Comparison of ENCODE assay signal across 8 cellular contexts in the genomic region with DNA sequence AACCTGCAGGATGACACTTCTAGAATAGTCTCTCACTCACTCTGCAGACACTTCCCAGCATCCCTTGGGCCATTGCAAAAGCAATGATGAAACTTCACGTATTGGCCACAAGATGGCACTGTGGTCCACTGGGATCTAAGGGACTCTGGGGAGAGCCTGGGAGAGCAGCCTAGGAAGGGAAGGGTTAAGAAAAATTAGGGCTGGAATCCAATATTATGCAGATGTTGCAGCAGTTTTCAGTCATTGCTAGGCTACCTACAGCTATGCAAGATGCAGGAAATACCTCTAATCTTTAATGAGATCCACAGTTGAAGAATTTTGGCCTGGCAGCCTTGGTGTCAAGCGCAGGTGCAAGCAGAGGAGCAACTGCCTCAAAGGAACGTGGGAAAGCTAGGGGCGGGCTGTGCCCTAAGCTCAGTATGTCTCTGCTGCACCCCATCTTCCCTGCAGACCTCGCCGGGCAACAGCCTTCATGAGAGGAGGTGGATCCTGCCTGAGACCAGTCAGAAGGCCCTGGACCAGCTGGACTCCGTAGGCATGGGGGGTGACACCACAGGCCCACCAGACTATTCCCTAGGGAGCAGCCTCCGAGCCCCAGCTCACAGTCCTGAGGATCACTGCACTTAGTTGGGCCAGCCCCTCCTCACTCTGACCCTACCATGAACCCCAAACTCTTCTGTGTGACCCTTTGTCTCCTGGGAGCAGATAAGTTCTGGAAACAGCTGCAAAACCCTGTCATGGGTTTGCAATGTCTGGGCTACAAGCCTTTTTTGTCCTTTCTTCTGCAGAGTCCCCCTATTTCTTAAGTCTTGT.
DNase-seq lines count a peak whose midpoint lies in the region; ATAC-seq and TF ChIP-seq lines count a peak whose summit lies in the region.

No MANE protein-coding gene starts in this region.

- no peaks in the 10 kb centered on the region for H3K27me3 Mint-ChIP-seq in nephron (ENCODE audit: low read depth)

- H3K4me3 Mint-ChIP-seq in nephron = no peak overlapping the region

- TF ChIP-seq CTCF in GM12873 (IDR thresholded peaks at IDR 0.05; ENCODE audit: insufficient read depth, low read depth, low read length, missing control alignments) = peak; percentile 84
- peak; percentile 75 for TF ChIP-seq CTCF in WERI-Rb-1 (IDR thresholded peaks at IDR 0.05; ENCODE audit: low read depth, low read length)
- peak; percentile 45 to 51 (median 49) for TF ChIP-seq CTCF in nephron (IDR thresholded peaks at IDR 0.05; ENCODE audit: unreplicated experiment in 3 of 3)

- H3K4me1 ChIP-seq in effector memory CD4-positive, alpha-beta T cell (ENCODE audit: control insufficient read depth, insufficient read depth, low read length, poor library complexity, severe bottlenecking) = peaks cover 9% of the 10 kb centered on the region

- H3K27me3 ChIP-seq in WERI-Rb-1 (ENCODE audit: insufficient read depth, low read depth, severe bottlenecking) = no peaks in the 10 kb centered on the region
- H3K27me3 ChIP-seq in effector memory CD4-positive, alpha-beta T cell (replicated peaks; ENCODE audit: control insufficient read depth, insufficient read depth, low read length, poor library complexity, severe bottlenecking) = no peaks in the 10 kb centered on the region

- H3K4me1 Mint-ChIP-seq in nephron = peaks cover 30% of the 10 kb centered on the region

- no peaks in the 10 kb centered on the region for H3K36me3 Mint-ChIP-seq in nephron (ENCODE audit: low read depth)

- no peaks in the 10 kb centered on the region for H3K36me3 ChIP-seq in WERI-Rb-1
- no peaks in the 10 kb centered on the region for H3K36me3 ChIP-seq in effector memory CD4-positive, alpha-beta T cell (ENCODE audit: control insufficient read depth, insufficient read depth, low read length)

- in situ Hi-C loops in ACHN (cut with HindIII; ENCODE audit: low pct_ligation_motif_present, low pct_unique_long_range_greater_than_20kb, low sequenced_read_pairs) = no loop called here

- H3K27ac ChIP-seq in WERI-Rb-1 = no peak overlapping the region
- H3K27ac ChIP-seq in epithelial cell of prostate = peak overlapping the region; percentile 80
- no peak overlapping the region for H3K27ac ChIP-seq in effector memory CD4-positive, alpha-beta T cell (ENCODE audit: insufficient read depth, low read length, poor library complexity, severe bottlenecking)

- ATAC-seq in HG02623 (IDR thresholded peaks at IDR 0.05; ENCODE audit: unreplicated experiment) = peak; percentile 88

- no peak overlapping the region for H3K4me3 ChIP-seq in WERI-Rb-1 (ENCODE audit: low read depth, low read length)
- H3K4me3 ChIP-seq in effector memory CD4-positive, alpha-beta T cell (ENCODE audit: insufficient read depth, low read depth, low read length, poor library complexity, severe bottlenecking) = no peak overlapping the region

- H3K27ac Mint-ChIP-seq in nephron = no peak overlapping the region

- H3K9me3 ChIP-seq in WERI-Rb-1 (ENCODE audit: severe bottlenecking) = no peaks in the 10 kb centered on the region
- H3K9me3 ChIP-seq in effector memory CD4-positive, alpha-beta T cell (ENCODE audit: control insufficient read depth, low read length) = no peaks in the 10 kb centered on the region

- H3K9me3 Mint-ChIP-seq in nephron = no peaks in the 10 kb centered on the region

- DNase-seq in ACHN (peak; percentile 76), NCI-H1092 (lab: John Stamatoyannopoulos, UW) (peak; percentile 27), WERI-Rb-1 (peak; percentile 54), epithelial cell of prostate (ENCODE audit: low read depth, low spot score) (no peak)
- no peak for DNase-seq in effector memory CD4-positive, alpha-beta T cell

Comparison
In these comparisons a context has a peak if more than half of its experiments do, and no peak if none do; other contexts are left out.
1. DNase-seq: peak in ACHN (single experiment), NCI-H1092 (single experiment) and WERI-Rb-1 (single experiment); none in epithelial cell of prostate (single experiment) and effector memory CD4-positive, alpha-beta T cell (0 of 3).
2. Peak in every context shown above with its lines, with median percentiles within 50 percentile points of each other: CTCF ChIP-seq.